Comparison of ENCODE assay signal across 8 cellular contexts in the genomic region with DNA sequence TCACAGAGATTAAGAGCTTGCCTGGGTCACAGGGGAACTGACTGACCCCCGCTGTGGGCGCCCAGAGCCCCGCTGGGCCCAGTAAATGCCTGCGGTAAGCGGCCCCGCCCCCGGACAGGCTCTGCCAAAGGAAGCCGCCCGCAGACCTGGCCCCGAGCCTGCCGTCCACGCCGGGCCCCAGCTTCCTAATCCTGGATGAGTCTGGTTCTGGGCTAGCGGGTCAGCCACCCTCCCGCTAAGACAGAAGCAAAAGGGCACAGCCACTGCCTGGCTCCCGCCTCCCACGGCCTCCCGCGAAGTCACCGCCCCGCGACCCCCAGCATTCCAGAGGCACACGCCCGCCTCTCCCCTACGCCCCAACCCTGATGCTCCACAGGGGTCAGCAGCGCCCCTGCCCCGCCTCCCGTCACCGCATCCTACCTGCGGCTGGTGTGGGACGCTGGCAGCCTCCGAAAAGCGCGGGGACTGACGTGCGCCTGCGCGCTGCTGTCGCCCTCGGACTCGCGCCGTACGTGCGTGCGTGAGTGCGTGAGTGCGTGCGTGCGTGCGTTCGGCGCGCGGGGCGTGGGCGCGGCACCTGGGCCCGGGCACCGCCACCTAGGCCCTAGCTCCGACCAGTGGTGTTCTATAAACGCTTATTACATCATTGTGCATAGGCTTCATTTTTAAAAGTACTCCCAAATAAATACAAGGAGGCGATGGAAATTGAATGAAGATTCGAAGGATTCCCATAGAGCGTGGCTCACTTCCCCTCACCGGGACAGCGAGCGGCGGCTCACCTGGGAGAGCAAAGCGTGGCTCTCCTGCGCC. TPM values are rescaled to one million over a fixed set of nuclear protein-coding genes. Genes with fewer than 3 reads are reported as not detected.
DNase-seq lines count a peak whose midpoint lies in the region; ATAC-seq, FAIRE-seq and TF ChIP-seq lines count a peak whose summit lies in the region.

A gene with protein sequence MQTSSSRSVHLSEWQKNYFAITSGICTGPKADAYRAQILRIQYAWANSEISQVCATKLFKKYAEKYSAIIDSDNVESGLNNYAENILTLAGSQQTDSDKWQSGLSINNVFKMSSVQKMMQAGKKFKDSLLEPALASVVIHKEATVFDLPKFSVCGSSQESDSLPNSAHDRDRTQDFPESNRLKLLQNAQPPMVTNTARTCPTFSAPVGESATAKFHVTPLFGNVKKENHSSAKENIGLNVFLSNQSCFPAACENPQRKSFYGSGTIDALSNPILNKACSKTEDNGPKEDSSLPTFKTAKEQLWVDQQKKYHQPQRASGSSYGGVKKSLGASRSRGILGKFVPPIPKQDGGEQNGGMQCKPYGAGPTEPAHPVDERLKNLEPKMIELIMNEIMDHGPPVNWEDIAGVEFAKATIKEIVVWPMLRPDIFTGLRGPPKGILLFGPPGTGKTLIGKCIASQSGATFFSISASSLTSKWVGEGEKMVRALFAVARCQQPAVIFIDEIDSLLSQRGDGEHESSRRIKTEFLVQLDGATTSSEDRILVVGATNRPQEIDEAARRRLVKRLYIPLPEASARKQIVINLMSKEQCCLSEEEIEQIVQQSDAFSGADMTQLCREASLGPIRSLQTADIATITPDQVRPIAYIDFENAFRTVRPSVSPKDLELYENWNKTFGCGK (minus strand): TSS at position 470 of the 810 bp plus-strand sequence. CDS start 3,063 bp downstream, outside the sequence.

- peak within 1 kb of the TSS; percentile 87 for H3K27ac ChIP-seq in fibroblast of lung (ENCODE audit: insufficient read depth, low read length)

- H3K9me3 Mint-ChIP-seq in activated T-helper 1 cell treated with anti-CD3 and anti-CD28 coated beads, Interleukin-12 subunit alpha, Interleukin-12 subunit beta, Interleukin-2, Interleukin-4 antibody, amounts not matched to agents 30 ng/mL and 10 ng/mL and 1 ng/mL, durations not matched to agents 14 hours and 24 hours and 36 hours = no peaks in the 10 kb centered on the region
- H3K9me3 Mint-ChIP-seq in natural killer cell = no peaks in the 10 kb centered on the region

- peak within 1 kb of the TSS; percentile 73 for H3K9ac ChIP-seq in fibroblast of lung (ENCODE audit: insufficient read depth, low read length)

- no peaks in the 10 kb centered on the region for H3K4me1 ChIP-seq in fibroblast of lung (ENCODE audit: control insufficient read depth, extremely low read depth, insufficient read depth, low read length)

- peak within 1 kb of the TSS; percentile 90 for H3K27ac Mint-ChIP-seq in activated T-helper 1 cell treated with anti-CD3 and anti-CD28 coated beads, Interleukin-12 subunit alpha, Interleukin-12 subunit beta, Interleukin-2, Interleukin-4 antibody, amounts not matched to agents 30 ng/mL and 10 ng/mL and 1 ng/mL, durations not matched to agents 14 hours and 24 hours and 36 hours
- peak within 1 kb of the TSS; percentile 8 to 96 for H3K27ac Mint-ChIP-seq in natural killer cell

- H3K36me3 Mint-ChIP-seq in activated T-helper 1 cell treated with anti-CD3 and anti-CD28 coated beads, Interleukin-12 subunit alpha, Interleukin-12 subunit beta, Interleukin-2, Interleukin-4 antibody, amounts not matched to agents 30 ng/mL and 10 ng/mL and 1 ng/mL, durations not matched to agents 14 hours and 24 hours and 36 hours (ENCODE audit: low read depth) = peaks cover 21% of the 10 kb centered on the region
- peaks cover 9% of the 10 kb centered on the region for H3K36me3 Mint-ChIP-seq in natural killer cell

- TF ChIP-seq CTCF in fibroblast of lung (conservative IDR thresholded peaks at IDR 0.05 in 1 of 2, IDR thresholded peaks at IDR 0.05 in 1 of 2; ENCODE audit: low read depth in 1 of 2, low read length in 2 of 2) (no peak), natural killer cell (IDR thresholded peaks at IDR 0.05) (no peak)

- peak; percentile 57 for FAIRE-seq in RCC 7860 (lab: Jason Lieb, UNC)

- H3K4me2 ChIP-seq in fibroblast of lung (ENCODE audit: extremely low read depth, insufficient read depth, low read length) = peak within 1 kb of the TSS; percentile 71

- H3K4me3 Mint-ChIP-seq in activated T-helper 1 cell treated with anti-CD3 and anti-CD28 coated beads, Interleukin-12 subunit alpha, Interleukin-12 subunit beta, Interleukin-2, Interleukin-4 antibody, amounts not matched to agents 30 ng/mL and 10 ng/mL and 1 ng/mL, durations not matched to agents 14 hours and 24 hours and 36 hours = peak within 1 kb of the TSS; percentile 92
- H3K4me3 Mint-ChIP-seq in natural killer cell = peak within 1 kb of the TSS; percentile 93

- ATAC-seq in GM21723 (IDR thresholded peaks at IDR 0.05; ENCODE audit: unreplicated experiment) = peak; percentile 84
- peak; percentile 96 for ATAC-seq in natural killer cell

- H3K9me3 ChIP-seq in fibroblast of lung (ENCODE audit: control insufficient read depth, insufficient read depth, low read depth, low read length) = no peaks in the 10 kb centered on the region

- intact Hi-C loops in activated T-helper 1 cell treated with anti-CD3 and anti-CD28 coated beads, Interleukin-12 subunit alpha, Interleukin-12 subunit beta, Interleukin-2, Interleukin-4 antibody, amounts not matched to agents 30 ng/mL and 10 ng/mL and 1 ng/mL, durations not matched to agents 14 hours and 24 hours and 36 hours (cut with micrococcal nuclease) = loop anchor here (1.0 to 5.0 kb wide), 14 partner anchors 18 to 673 kb away; no protein-coding TSS in a partner anchor
- intact Hi-C loops in natural killer cell (cut with micrococcal nuclease) = no loop called here

- no peaks in the 10 kb centered on the region for H3K36me3 ChIP-seq in fibroblast of lung (ENCODE audit: control insufficient read depth, insufficient read depth, low read length)

- peak within 1 kb of the TSS; percentile 93 for H2AFZ ChIP-seq in fibroblast of lung (ENCODE audit: low read length)

- H3K4me1 Mint-ChIP-seq in activated T-helper 1 cell treated with anti-CD3 and anti-CD28 coated beads, Interleukin-12 subunit alpha, Interleukin-12 subunit beta, Interleukin-2, Interleukin-4 antibody, amounts not matched to agents 30 ng/mL and 10 ng/mL and 1 ng/mL, durations not matched to agents 14 hours and 24 hours and 36 hours (ENCODE audit: low read depth) = peaks cover 42% of the 10 kb centered on the region
- H3K4me1 Mint-ChIP-seq in natural killer cell = peaks cover 23 to 24% of the 10 kb centered on the region in 2 donors

- H4K20me1 ChIP-seq in fibroblast of lung (ENCODE audit: control insufficient read depth, extremely low read depth, insufficient read depth, low read length) = no peaks in the 10 kb centered on the region

- H3K27me3 ChIP-seq in fibroblast of lung (ENCODE audit: control insufficient read depth, insufficient read depth, low read length) = peaks cover 5% of the 10 kb centered on the region

- DNase-seq in DMS79 treated with DMSO at 0.1 percent for 48 hours (lab: John Stamatoyannopoulos, UW) = peak; percentile 82
- peak; percentile 82 for DNase-seq in KBM-7
- DNase-seq in RCC 7860 (ENCODE audit: low spot score) = peak; percentile 71
- peak; percentile 81 for DNase-seq in activated T-helper 1 cell treated with anti-CD3 and anti-CD28 coated beads, Interleukin-12 subunit alpha, Interleukin-12 subunit beta, Interleukin-2, Interleukin-4 antibody, amounts not matched to agents 30 ng/mL and 10 ng/mL and 1 ng/mL, durations not matched to agents 14 hours and 24 hours and 36 hours (ENCODE audit: low spot score)
- DNase-seq in fibroblast of lung (ENCODE audit: low read depth in 2 of 2) = peak; percentile 73 to 76
- DNase-seq in natural killer cell = peak; percentile 66
- DNase-seq in stimulated activated naive CD4-positive, alpha-beta T cell (lab: John Stamatoyannopoulos, UW) = peak; percentile 56 to 87 (median 74)

- H3K79me2 ChIP-seq in fibroblast of lung (ENCODE audit: control insufficient read depth, insufficient read depth, low read length) = peaks cover 8% of the 10 kb centered on the region

- H3K4me3 ChIP-seq in fibroblast of lung (replicated peaks in 1 of 4; ENCODE audit: control extremely low read depth in 1 of 4, insufficient read depth in 1 of 4, low read depth in 3 of 4, low read length in 4 of 4) = peak within 1 kb of the TSS; percentile 75 to 88 (median 88)

- peaks cover 15% of the 10 kb centered on the region for H3K27me3 Mint-ChIP-seq in activated T-helper 1 cell treated with anti-CD3 and anti-CD28 coated beads, Interleukin-12 subunit alpha, Interleukin-12 subunit beta, Interleukin-2, Interleukin-4 antibody, amounts not matched to agents 30 ng/mL and 10 ng/mL and 1 ng/mL, durations not matched to agents 14 hours and 24 hours and 36 hours (ENCODE audit: insufficient read depth)
- H3K27me3 Mint-ChIP-seq in natural killer cell (ENCODE audit: low read depth in 2 of 2) = peaks cover 8 to 23% of the 10 kb centered on the region in 2 donors

- in situ Hi-C loops in KBM-7 (cut with MboI; ENCODE audit: low pct_unique_long_range_greater_than_20kb, low sequenced_read_pairs) = no loop called here

RNA-seq across cellular contexts. Expression of the gene that starts here (rescaled TPM):
- 41.6 and 45.4 TPM in 2 replicates for total RNA-seq in activated T-helper 1 cell treated with anti-CD3 and anti-CD28 coated beads, Interleukin-12 subunit alpha, Interleukin-12 subunit beta, Interleukin-2, Interleukin-4 antibody, amounts not matched to agents 30 ng/mL and 10 ng/mL and 1 ng/mL, durations not matched to agents 14 hours and 24 hours and 36 hours
- total RNA-seq in fibroblast of lung (5.9 and 6.4 TPM in 2 replicates), natural killer cell (10 to 100 TPM in 1 of 3 donors, 1 to 10 TPM in 2; 5.5 to 12.6 (median 7.6) TPM)
- polyA plus RNA-seq in fibroblast of lung = 8.2 and 20.9 TPM in 2 replicates
- polyA plus RNA-seq in fibroblast of lung (2012) = 6.0 and 13.5 TPM in 2 replicates
- 5.3 and 6.6 TPM in 2 replicates for polyA minus RNA-seq in fibroblast of lung (ENCODE audit: low replicate concordance)

Comparison
In these comparisons a context has a peak if more than half of its experiments do, and no peak if none do; other contexts are left out.
1. Peak in every context shown above with its lines: DNase-seq, ATAC-seq, H3K4me3 ChIP-seq and H3K27ac ChIP-seq.